ENCODE assay signal across 8 cellular contexts in genomic region chr12:12718382-12718761, GRCh38. TPM values are rescaled to one million over a fixed set of nuclear protein-coding genes. Genes with fewer than 3 reads are reported as not detected.
DNase-seq lines count a peak whose midpoint lies in the region; ATAC-seq, FAIRE-seq and TF ChIP-seq lines count a peak whose summit lies in the region.

No MANE protein-coding gene starts in this region.

- H3K27ac ChIP-seq in heart left ventricle = peak overlapping the region; percentile 96 to 100 (median 100)
- peak overlapping the region; percentile 98 to 99 for H3K27ac ChIP-seq in liver (ENCODE audit: low read depth in 1 of 2, low read length in 2 of 2)
- H3K27ac ChIP-seq in tibial nerve = peak overlapping the region; percentile 96 to 100 (median 100)

- TF ChIP-seq POLR2A in heart left ventricle (IDR thresholded peaks at IDR 0.05) = no peak
- TF ChIP-seq POLR2A in tibial nerve (IDR thresholded peaks at IDR 0.05) = no peak

- peak in 1 of 5 donors; percentile 20 for DNase-seq in heart left ventricle
- DNase-seq in cardiac septum (ENCODE audit: low spot score) = no peak
- peak; percentile 55 for DNase-seq in adipocyte (ENCODE audit: low read depth)
- DNase-seq in tibial nerve (ENCODE audit: low spot score in 2 of 2) = no peak
- DNase-seq in urothelium cell line (ENCODE audit: low spot score) = no peak
- no peak for DNase-seq in amniotic stem cell (lab: John Stamatoyannopoulos, UW)

- FAIRE-seq in urothelium cell line (lab: Jason Lieb, UNC) = no peak

- peak overlapping the region; percentile 99 for H3K9ac ChIP-seq in adipocyte (ENCODE audit: low read length)
- peak overlapping the region; percentile 98 to 100 for H3K9ac ChIP-seq in liver (ENCODE audit: low read depth in 1 of 2, low read length in 2 of 2)

- intact Hi-C loops in heart left ventricle (cut with DNase I) = loop anchor here in 6 of 10 donors (5.0 to 10.0 kb wide), 5 partner anchors 69 to 211 kb away; partner anchors contain the start of genes DUSP16 (in 5 of the 6), APOLD1 (in 3 of the 6) and CREBL2 (in 1 of the 6)
- intact Hi-C loops in cardiac septum (cut with DNase I) = loop anchor here (5.0 kb wide), 1 partner anchor 106 kb away; the partner anchor contains the start of gene CREBL2

- TF ChIP-seq RAD21 in liver (IDR thresholded peaks at IDR 0.05) = no peak

- H3K27me3 ChIP-seq in heart left ventricle (no peaks in the 10 kb centered on the region), adipocyte (replicated peaks; ENCODE audit: control insufficient read depth, insufficient read depth, low read length) (no peaks in the 10 kb centered on the region), liver (ENCODE audit: control insufficient read depth in 4 of 4, insufficient read depth in 4 of 4, low read length in 3 of 4) (no peaks in the 10 kb centered on the region), tibial nerve (no peaks in the 10 kb centered on the region)

- H3K36me3 ChIP-seq in heart left ventricle (peaks cover 0 to 37% (median 30%) of the 10 kb centered on the region in 9 donors), adipocyte (ENCODE audit: control insufficient read depth, insufficient read depth, low read length, severe bottlenecking) (peaks cover 23% of the 10 kb centered on the region), liver (ENCODE audit: control insufficient read depth in 4 of 4, insufficient read depth in 3 of 4, low read depth in 1 of 4, low read length in 3 of 4) (peaks cover 0 to 9% (median 0%) of the 10 kb centered on the region in 4 donors), tibial nerve (peaks cover 0 to 15% (median 0%) of the 10 kb centered on the region in 3 donors)

- H3K4me1 ChIP-seq in heart left ventricle (peaks cover 0 to 74% (median 63%) of the 10 kb centered on the region in 12 donors), adipocyte (ENCODE audit: control insufficient read depth, insufficient read depth, low read length) (peaks cover 60% of the 10 kb centered on the region), liver (ENCODE audit: control insufficient read depth in 4 of 4, insufficient read depth in 4 of 4, low read length in 3 of 4) (peaks cover 4 to 46% (median 39%) of the 10 kb centered on the region in 4 donors), tibial nerve (peaks cover 0 to 66% (median 48%) of the 10 kb centered on the region in 4 donors)

- WGBS in heart left ventricle, 4 donors = 0 to 1% (median 0%) methylated on average over 9 of the region's 9 CpGs
- WGBS in liver = under 1% methylated on average over 9 of the region's 9 CpGs
- 0 to 2% methylated on average over 9 of the region's 9 CpGs for WGBS in tibial nerve, 2 donors

- TF ChIP-seq EP300 in tibial nerve (IDR thresholded peaks at IDR 0.05) = peak in 1 of 2 donors; percentile 50

- H3K9me3 ChIP-seq in heart left ventricle (no peaks in the 10 kb centered on the region), adipocyte (ENCODE audit: control insufficient read depth, low read length) (no peaks in the 10 kb centered on the region), liver (ENCODE audit: control insufficient read depth in 4 of 4, low read length in 3 of 4) (no peaks in the 10 kb centered on the region), tibial nerve (no peaks in the 10 kb centered on the region)

- no peak for TF ChIP-seq CTCF in heart left ventricle (IDR thresholded peaks at IDR 0.05)
- TF ChIP-seq CTCF in liver (IDR thresholded peaks at IDR 0.05; ENCODE audit: low read depth, low read length, missing input control) = no peak
- TF ChIP-seq CTCF in tibial nerve (IDR thresholded peaks at IDR 0.05) = no peak

- ATAC-seq in heart left ventricle (no peak), HG03378 (IDR thresholded peaks at IDR 0.05; ENCODE audit: unreplicated experiment) (no peak)

- H3K4me3 ChIP-seq in heart left ventricle (peak overlapping the region; percentile 77 to 96 (median 92)), adipocyte (ENCODE audit: low read length) (peak overlapping the region; percentile 99), liver (ENCODE audit: low read depth in 1 of 3, low read length in 3 of 3) (peak overlapping the region; percentile 77 to 98 (median 98)), tibial nerve (peak overlapping the region; percentile 64 to 96 (median 71))

TF ChIP-seq in liver, 16 proteins besides CTCF, POLR2A, EP300 and RAD21:
- no peak for TF ChIP-seq NR2F2 (IDR thresholded peaks at IDR 0.05)
- no peak for TF ChIP-seq GABPA (IDR thresholded peaks at IDR 0.05 in 1 of 2, conservative IDR thresholded peaks at IDR 0.05 in 1 of 2)
- no peak for TF ChIP-seq JUND (IDR thresholded peaks at IDR 0.05)

RNA-seq across cellular contexts. Expression of gene CDKN1B, which starts 1.2 kb away (rescaled TPM):
- 10 to 100 TPM; 25.8 to 44.9 (median 35.1) TPM for total RNA-seq in heart left ventricle
- polyA plus RNA-seq in heart left ventricle = 10 to 100 TPM; 19.0 to 27.4 TPM
- total RNA-seq in cardiac septum = 29.5 TPM
- total RNA-seq in liver = 10 to 100 TPM; 24.7 to 67.5 TPM
- 10 to 100 TPM in 1 of 2 donors, 1 to 10 TPM in 1; 7.8 to 20.3 TPM for polyA plus RNA-seq in liver
- total RNA-seq in tibial nerve = 100 to 1,000 TPM in 3 of 4 donors, 10 to 100 TPM in 1; 77.4 to 142 (median 114) TPM

RNA-seq across cellular contexts. Expression of gene GPR19, which starts 22.4 kb away (rescaled TPM):
- under 1 TPM in 1 of 9 donors, not detected in 8; 0.61 TPM for total RNA-seq in heart left ventricle
- polyA plus RNA-seq in heart left ventricle = under 1 TPM in 1 of 2 donors, not detected in 1; 0.04 TPM
- not detected for total RNA-seq in cardiac septum
- total RNA-seq in liver = under 1 TPM in 1 of 2 donors, not detected in 1; 0.89 TPM
- under 1 TPM in 1 of 2 donors, not detected in 1; 0.08 TPM for polyA plus RNA-seq in liver
- 1 to 10 TPM in 1 of 4 donors, not detected in 3; 1.3 TPM for total RNA-seq in tibial nerve
